ENCODE assay signal across 1 cellular context in genomic region chr4:141158219-141158618, GRCh38.
TF ChIP-seq lines count a peak whose summit lies in the region.

No MANE protein-coding gene starts in this region.

TF ChIP-seq in K562, 482 proteins besides CTCF, POLR2A, EP300 and RAD21 (continued from another document):
- no peak for TF ChIP-seq TCF3 (CRISPR knock-in tag; IDR thresholded peaks at IDR 0.05)
- TF ChIP-seq PBX2 (CRISPR knock-in tag; IDR thresholded peaks at IDR 0.05; ENCODE audit: low read depth) = no peak
- 0 out of 2 replicates have a peak, but pooled peaks have one; percentile 26 for TF ChIP-seq PBX2 (tag; conservative IDR thresholded peaks at IDR 0.05; ENCODE audit: low read depth)
- 0 out of 2 replicates have a peak, but pooled peaks have one; percentile 43 for TF ChIP-seq GATA2 (CRISPR knock-in tag; IDR thresholded peaks at IDR 0.05)
- no peak for TF ChIP-seq RBM22 (IDR thresholded peaks at IDR 0.05; ENCODE audit: low read depth, low read length, poor library complexity, severe bottlenecking)
- peak; percentile 27; the same call in 1 of the 2 replicates for TF ChIP-seq SMC3 (conservative IDR thresholded peaks at IDR 0.05; ENCODE audit: insufficient read depth, low read depth, low read length)
- TF ChIP-seq TAL1 (IDR thresholded peaks at IDR 0.05) = no peak
- no peak for TF ChIP-seq FUS (optimal IDR thresholded peaks at IDR 0.05; ENCODE audit: low read depth, low read length)
- no peak for TF ChIP-seq ZNF12 (CRISPR knock-in tag; IDR thresholded peaks at IDR 0.05)
- no peak for TF ChIP-seq TFAM (CRISPR knock-in tag; conservative IDR thresholded peaks at IDR 0.05)
- TF ChIP-seq ZNF77 (CRISPR knock-in tag; IDR thresholded peaks at IDR 0.05) = no peak
- no peak for TF ChIP-seq PRDM10 (IDR thresholded peaks at IDR 0.05; ENCODE audit: partially characterized antibody)
- TF ChIP-seq BCOR (IDR thresholded peaks at IDR 0.05) = no peak
- TF ChIP-seq DEAF1 (CRISPR knock-in tag; IDR thresholded peaks at IDR 0.05) = peak; percentile 45; the same call in 1 of the 2 replicates
- TF ChIP-seq TFE3 (CRISPR knock-in tag; IDR thresholded peaks at IDR 0.05) = no peak
